1 cellular context compared by ENCODE assay signal in genomic region chrX:386239-386767, GRCh38.
TF ChIP-seq lines count a peak whose summit lies in the region.

No MANE protein-coding gene starts in this region.

TF ChIP-seq in GM12878, 131 proteins besides CTCF, POLR2A, EP300 and RAD21 (continued from another document):
- TF ChIP-seq TCF12 (IDR thresholded peaks at IDR 0.05; ENCODE audit: low read depth, low read length) (peak; percentile 78), ASH2L (IDR thresholded peaks at IDR 0.05; ENCODE audit: borderline replicate concordance, low read depth) (no peak), PAX8 (IDR thresholded peaks at IDR 0.05) (no peak), SUPT20H (IDR thresholded peaks at IDR 0.05; ENCODE audit: borderline replicate concordance, control insufficient read depth, low read depth, low read length) (no peak), RUNX3 (IDR thresholded peaks at IDR 0.05; ENCODE audit: low read length) (peak; percentile 48), EGR1 (IDR thresholded peaks at IDR 0.05; ENCODE audit: borderline replicate concordance in 1 of 2, low read depth in 2 of 2, low read length in 2 of 2) (peak in 1 of 2 experiments; percentile 62; a peak in 1 of 3 replicates), NFYA (IDR thresholded peaks at IDR 0.05; ENCODE audit: borderline replicate concordance, low read depth, low read length) (no peak), ZNF24 (IDR thresholded peaks at IDR 0.05) (no peak)
